Comparison of ENCODE assay signal across 11 cellular contexts in genomic region chr11:56932572-56933235, GRCh38. TPM values are rescaled to one million over a fixed set of nuclear protein-coding genes. Genes with fewer than 3 reads are reported as not detected.
A peak's percentile ranks its signal among the peaks of the same experiment; 100 is the strongest.
DNase-seq lines count a peak whose midpoint lies in the region; ATAC-seq and TF ChIP-seq lines count a peak whose summit lies in the region.
"Had no signal": no experiment of that assay in that cellular context is flagged by ENCODE, and none has a peak within 500 bp of the region (broad histone marks: within the 10 kb centered on the region; RNA-seq: fewer than 3 reads in every experiment).

No MANE protein-coding gene starts in this region.

- no peaks in the 10 kb centered on the region for H3K9me3 ChIP-seq in mammary epithelial cell (replicated peaks; ENCODE audit: insufficient read depth, low read length)

- no peak for TF ChIP-seq CTCF in mammary epithelial cell (conservative IDR thresholded peaks at IDR 0.05 in 1 of 2, IDR thresholded peaks at IDR 0.05 in 1 of 2; ENCODE audit: extremely low read depth in 1 of 2, insufficient read depth in 1 of 2, low read depth in 1 of 2, low read length in 2 of 2)

- in situ Hi-C loops in mammary epithelial cell (cut with MboI; ENCODE audit: low sequenced_read_pairs in 2 of 2), result no loop called here

- H3K4me2 ChIP-seq in mammary epithelial cell (ENCODE audit: insufficient read depth, low read depth, low read length), result peak overlapping the region; percentile 57

- peak; percentile 1 for DNase-seq in NCI-H1436 (lab: John Stamatoyannopoulos, UW)
- DNase-seq in NCI-H1436 treated with DMSO at 0.1 percent for 48 hours (lab: John Stamatoyannopoulos, UW), result no peak
- DNase-seq in M059J (ENCODE audit: low read depth), result peak; percentile 87
- peak; percentile 97 for DNase-seq in mammary epithelial cell
- DNase-seq in renal cortical epithelial cell (ENCODE audit: low read depth), result peak; percentile 74
- no peak for DNase-seq in GM19238 (ENCODE audit: insufficient read length, low spot score)
- no peak for DNase-seq in DMS79 (lab: John Stamatoyannopoulos, UW)
- DNase-seq: activated naive CD4-positive, alpha-beta T cell; KBM-7; left ventricle myocardium inferior had no signal

- WGBS in mammary epithelial cell (ENCODE audit: low coverage, missing lambda C conversion rate), result 30% methylated on average over 5 of the region's 5 CpGs

- H3K27me3 ChIP-seq in mammary epithelial cell (ENCODE audit: insufficient read depth, low read length), result no peaks in the 10 kb centered on the region

- dilution Hi-C loops in mammary epithelial cell (cut with HindIII; ENCODE audit: low sequenced_read_pairs), result no loop called here

- no TSS peak for BruUV-seq in mammary epithelial cell (replicated peaks; lab: Mats Ljungman, UMichigan)

- no peak overlapping the region for H3K4me3 ChIP-seq in mammary epithelial cell (replicated peaks in 1 of 3; ENCODE audit: insufficient read depth in 1 of 3, low read depth in 2 of 3, low read length in 3 of 3)
- H3K4me3 ChIP-seq: left ventricle myocardium inferior had no signal

- H3K4me1 ChIP-seq in mammary epithelial cell (ENCODE audit: insufficient read depth, low read length), result peaks cover 15% of the 10 kb centered on the region
- H3K4me1 ChIP-seq: left ventricle myocardium inferior had no signal

- H3K36me3 ChIP-seq in mammary epithelial cell (ENCODE audit: insufficient read depth, low read length), result no peaks in the 10 kb centered on the region
- H3K36me3 ChIP-seq: left ventricle myocardium inferior had no signal

- CTCF ChIA-PET in mammary epithelial cell (lab: Charles Lee; ENCODE audit: low non-redundant PET), result no interaction called here

- H3K27ac ChIP-seq in mammary epithelial cell (ENCODE audit: insufficient read depth, low read depth, low read length), result peak overlapping the region; percentile 48
- H3K27ac ChIP-seq: left ventricle myocardium inferior had no signal

- no peaks in the 10 kb centered on the region for H4K20me1 ChIP-seq in mammary epithelial cell (ENCODE audit: insufficient read depth, low read length)

- intact Hi-C loops in mammary epithelial cell (cut with micrococcal nuclease), result loop anchor here (5.0 to 10.0 kb wide), 2 partner anchors 90 to 142 kb away; no protein-coding TSS in a partner anchor

- H3K9ac ChIP-seq in mammary epithelial cell (ENCODE audit: insufficient read depth, low read length), result no peak overlapping the region

- no peaks in the 10 kb centered on the region for H3K79me2 ChIP-seq in mammary epithelial cell (ENCODE audit: insufficient read depth, low read length)

- no peak overlapping the region for H2AFZ ChIP-seq in mammary epithelial cell (ENCODE audit: low read depth, low read length)

- ATAC-seq in HG03354 (IDR thresholded peaks at IDR 0.05; ENCODE audit: poor library complexity, severe bottlenecking, unreplicated experiment), result no peak

RNA-seq across cellular contexts. Expression of gene OR5AK2, which starts 56.0 kb away (rescaled TPM):
- total RNA-seq in M059J (2014; rRNA removed; shearing (Covaris generic)), result not detected in 2 replicates
- not detected for total RNA-seq in mammary epithelial cell
- not detected for polyA plus RNA-seq in mammary epithelial cell
- not detected for polyA minus RNA-seq in mammary epithelial cell
- not detected in 2 replicates for total RNA-seq in renal cortical epithelial cell
- total RNA-seq: left ventricle myocardium inferior had no signal

Comparison
In these comparisons a context has a peak if more than half of its experiments do, and no peak if none do; other contexts are left out.
1. DNase-seq: peak in NCI-H1436 (single experiment), M059J (single experiment), mammary epithelial cell (single experiment) and renal cortical epithelial cell (single experiment); none in NCI-H1436 treated with DMSO at 0.1 percent for 48 hours (single experiment), GM19238 (single experiment) and DMS79 (single experiment).